ENCODE assay signal across 14 cellular contexts in the genomic region with DNA sequence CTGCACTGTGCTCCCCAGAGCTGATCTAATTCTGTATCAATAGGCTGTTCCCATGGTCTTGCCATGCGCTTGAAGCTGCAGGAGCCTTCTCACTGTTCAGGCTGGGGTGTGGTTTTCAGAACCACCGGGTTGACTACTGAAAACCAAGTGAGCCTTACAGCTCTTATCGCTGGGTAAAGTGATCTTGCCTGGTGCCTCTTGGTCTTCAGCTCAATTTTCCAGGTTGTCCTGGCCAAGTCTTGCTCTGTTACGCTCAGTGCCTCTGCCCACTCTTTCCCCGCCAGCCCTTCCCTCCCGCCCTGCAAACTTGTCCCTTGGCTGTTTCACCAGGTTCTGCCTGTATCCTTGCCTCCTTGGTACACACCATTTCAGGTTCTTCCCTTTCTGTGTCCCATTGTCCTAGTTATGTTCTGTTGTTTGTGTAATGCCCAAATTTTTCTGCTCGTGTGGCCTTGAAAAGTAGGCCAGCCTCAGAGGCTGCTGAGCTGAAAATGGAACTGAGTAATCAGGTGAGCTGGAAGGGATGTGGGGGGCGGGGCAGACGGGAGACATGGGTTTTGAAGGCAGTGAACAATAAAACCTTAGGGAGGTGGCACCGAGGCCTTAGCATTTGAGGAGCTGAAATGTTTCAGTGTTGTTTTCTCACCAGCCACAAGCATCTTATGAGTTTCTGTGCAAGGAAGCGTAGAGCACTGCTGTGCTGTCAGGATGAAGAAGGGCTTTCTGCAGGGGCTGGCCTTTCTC. TPM values are rescaled to one million over a fixed set of nuclear protein-coding genes. Genes with fewer than 3 reads are reported as not detected.
DNase-seq lines count a peak whose midpoint lies in the region; FAIRE-seq and TF ChIP-seq lines count a peak whose summit lies in the region.
"Had no signal": no experiment of that assay in that cellular context is flagged by ENCODE, and none has a peak within 500 bp of the region (broad histone marks: within the 10 kb centered on the region; RNA-seq: fewer than 3 reads in every experiment).

No MANE protein-coding gene starts in this region.

- no peaks in the 10 kb centered on the region for H3K9me2 ChIP-seq in PC-9 (ENCODE audit: insufficient read depth)

- H3K27ac Mint-ChIP-seq in activated CD4-positive, alpha-beta memory T cell treated with anti-CD3 and anti-CD28 coated beads, Interleukin-2, amount 10 ng/mL, durations not matched to agents 7 days and 5 days: peak overlapping the region; percentile 39
- H3K27ac Mint-ChIP-seq in nephron progenitor cell: no peak overlapping the region

- H2AFZ ChIP-seq in PC-9: no peak overlapping the region

- H3K27me3 ChIP-seq in PC-9 (ENCODE audit: insufficient read depth, low read depth): no peaks in the 10 kb centered on the region

- intact Hi-C loops in PC-9 (cut with micrococcal nuclease; ENCODE audit: unreplicated experiment): no loop called here

- CTCF ChIA-PET in GM10248 (lab: Yijun Ruan, JAX) (interaction anchor here (0.8 to 6.3 kb wide), 6 partner anchors 12 to 346 kb away, joined by 3 to 59 read pairs (median 4); a partner anchor contains a TSS), PC-9 (lab: Charles Lee) (no interaction called here)
- CTCF ChIA-PET in activated CD4-positive, alpha-beta memory T cell treated with anti-CD3 and anti-CD28 coated beads, Interleukin-2, amount 10 ng/mL, durations not matched to agents 7 days and 5 days (lab: Charles Lee): interaction anchor here (1.4 to 2.2 kb wide), 3 partner anchors 11 to 259 kb away, joined by 4 to 6 read pairs (median 5); a partner anchor contains a TSS

- H3K27me3 Mint-ChIP-seq in activated CD4-positive, alpha-beta memory T cell treated with anti-CD3 and anti-CD28 coated beads, Interleukin-2, amount 10 ng/mL, durations not matched to agents 7 days and 5 days: no peaks in the 10 kb centered on the region
- no peaks in the 10 kb centered on the region for H3K27me3 Mint-ChIP-seq in nephron progenitor cell (ENCODE audit: low read depth, poor library complexity)
- H3K27me3 Mint-ChIP-seq: CD8-positive, alpha-beta memory T cell had no signal

- H3K4me1 ChIP-seq in PC-9 (replicated peaks; ENCODE audit: insufficient read depth): no peaks in the 10 kb centered on the region

- TF ChIP-seq CTCF in GM10248 (IDR thresholded peaks at IDR 0.05; ENCODE audit: control extremely low read depth, extremely low read depth, low read depth, missing control alignments) (no peak), nephron progenitor cell (IDR thresholded peaks at IDR 0.05) (no peak), PC-9 (conservative IDR thresholded peaks at IDR 0.05) (no peak)

- no peak overlapping the region for H3K27ac ChIP-seq in PC-9

- FAIRE-seq in GM19239 (lab: Jason Lieb, UNC) (peak; percentile 64), RCC 7860 (lab: Jason Lieb, UNC) (no peak)

- no peak overlapping the region for H3K4me3 ChIP-seq in PC-9

- POLR2A ChIA-PET in GM10248 (lab: Yijun Ruan, JAX): interaction anchor here (1.7 to 3.2 kb wide), 2 partner anchors 10 to 17 kb away, joined by 4 to 13 read pairs; a partner anchor contains a TSS
- POLR2A ChIA-PET in activated CD4-positive, alpha-beta memory T cell treated with anti-CD3 and anti-CD28 coated beads, Interleukin-2, amount 10 ng/mL, durations not matched to agents 7 days and 5 days (lab: Charles Lee): interaction anchor here (1.0 to 9.1 kb wide), 5 partner anchors 11 to 450 kb away, joined by 3 to 72 read pairs (median 3); a partner anchor contains a TSS
- POLR2A ChIA-PET in PC-9 (lab: Charles Lee; ENCODE audit: unreplicated experiment): no interaction called here

- H3K4me1 Mint-ChIP-seq in activated CD4-positive, alpha-beta memory T cell treated with anti-CD3 and anti-CD28 coated beads, Interleukin-2, amount 10 ng/mL, durations not matched to agents 7 days and 5 days: peaks cover 35% of the 10 kb centered on the region
- peaks cover 17% of the 10 kb centered on the region for H3K4me1 Mint-ChIP-seq in nephron progenitor cell

- H3K36me3 Mint-ChIP-seq in activated CD4-positive, alpha-beta memory T cell treated with anti-CD3 and anti-CD28 coated beads, Interleukin-2, amount 10 ng/mL, durations not matched to agents 7 days and 5 days (ENCODE audit: low read depth): peaks cover 59% of the 10 kb centered on the region
- H3K36me3 Mint-ChIP-seq in nephron progenitor cell (ENCODE audit: low read depth): peaks cover 64% of the 10 kb centered on the region

- no peaks in the 10 kb centered on the region for H3K9me3 ChIP-seq in PC-9 (ENCODE audit: insufficient read depth, low read depth)

- no peak overlapping the region for H3K4me2 ChIP-seq in PC-9

- H3F3A ChIP-seq in PC-9 (ENCODE audit: insufficient read depth, low read depth): no peaks in the 10 kb centered on the region

- no peaks in the 10 kb centered on the region for H3K79me2 ChIP-seq in PC-9 (ENCODE audit: low read depth)

- BruUV-seq in PC-9 (replicated peaks; lab: Mats Ljungman, UMichigan): no TSS peak

- no peaks in the 10 kb centered on the region for H3K36me3 ChIP-seq in PC-9 (ENCODE audit: low read depth)

- peak; percentile 29 for DNase-seq in GM10248 (ENCODE audit: extremely low spot score)
- no peak for DNase-seq in GM19239 (ENCODE audit: insufficient read length, low spot score)
- peak; percentile 46 for DNase-seq in activated CD4-positive, alpha-beta memory T cell treated with anti-CD3 and anti-CD28 coated beads, Interleukin-2, amount 10 ng/mL, durations not matched to agents 7 days and 5 days
- DNase-seq in nephron progenitor cell: no peak
- DNase-seq in DMS53 treated with DMSO at 0.1 percent for 48 hours (lab: John Stamatoyannopoulos, UW; ENCODE audit: unreplicated experiment): no peak
- no peak for DNase-seq in PC-9
- DNase-seq in RCC 7860 (ENCODE audit: low spot score): no peak
- DNase-seq: amniotic stem cell; CD8-positive, alpha-beta memory T cell; GDM1; Kasumi-1; NCI-H187; NCI-H524 treated with DMSO at 0.1 percent for 48 hours; retina had no signal

- H3K4me3 Mint-ChIP-seq in activated CD4-positive, alpha-beta memory T cell treated with anti-CD3 and anti-CD28 coated beads, Interleukin-2, amount 10 ng/mL, durations not matched to agents 7 days and 5 days: no peak overlapping the region
- H3K4me3 Mint-ChIP-seq in nephron progenitor cell: peak overlapping the region; percentile 29

- H4K20me1 ChIP-seq in PC-9 (ENCODE audit: insufficient read depth): no peaks in the 10 kb centered on the region

- no peaks in the 10 kb centered on the region for H3K9me3 Mint-ChIP-seq in activated CD4-positive, alpha-beta memory T cell treated with anti-CD3 and anti-CD28 coated beads, Interleukin-2, amount 10 ng/mL, durations not matched to agents 7 days and 5 days
- H3K9me3 Mint-ChIP-seq in nephron progenitor cell: no peaks in the 10 kb centered on the region
- H3K9me3 Mint-ChIP-seq: CD8-positive, alpha-beta memory T cell had no signal

RNA-seq across cellular contexts. Expression of a gene that starts 11.2 kb away (rescaled TPM):
- 10 to 100 TPM; 35.5 to 35.9 TPM for total RNA-seq in activated CD4-positive, alpha-beta memory T cell treated with anti-CD3 and anti-CD28 coated beads, Interleukin-2, amount 10 ng/mL, durations not matched to agents 7 days and 5 days
- 30.0 and 36.2 TPM in 2 replicates for total RNA-seq in PC-9 (2021)

RNA-seq across cellular contexts. Expression of a gene that starts 21.6 kb away (rescaled TPM):
- 1 to 10 TPM in 1 of 2 experiments, under 1 TPM in 1; 0.88 to 1.4 TPM for total RNA-seq in activated CD4-positive, alpha-beta memory T cell treated with anti-CD3 and anti-CD28 coated beads, Interleukin-2, amount 10 ng/mL, durations not matched to agents 7 days and 5 days
- total RNA-seq in PC-9 (2021): 0.72 TPM in 1 of 2 replicates, not detected in the other

Comparison
In these comparisons a context has a peak if more than half of its experiments do, and no peak if none do; other contexts are left out.
1. DNase-seq: peak in GM10248 (single experiment) and activated CD4-positive, alpha-beta memory T cell treated with anti-CD3 and anti-CD28 coated beads, Interleukin-2, amount 10 ng/mL, durations not matched to agents 7 days and 5 days (single experiment); none in GM19239 (single experiment), nephron progenitor cell (single experiment), DMS53 treated with DMSO at 0.1 percent for 48 hours (single experiment), PC-9 (0 of 2) and RCC 7860 (single experiment).